19 cellular contexts compared by ENCODE assay signal in the genomic region with DNA sequence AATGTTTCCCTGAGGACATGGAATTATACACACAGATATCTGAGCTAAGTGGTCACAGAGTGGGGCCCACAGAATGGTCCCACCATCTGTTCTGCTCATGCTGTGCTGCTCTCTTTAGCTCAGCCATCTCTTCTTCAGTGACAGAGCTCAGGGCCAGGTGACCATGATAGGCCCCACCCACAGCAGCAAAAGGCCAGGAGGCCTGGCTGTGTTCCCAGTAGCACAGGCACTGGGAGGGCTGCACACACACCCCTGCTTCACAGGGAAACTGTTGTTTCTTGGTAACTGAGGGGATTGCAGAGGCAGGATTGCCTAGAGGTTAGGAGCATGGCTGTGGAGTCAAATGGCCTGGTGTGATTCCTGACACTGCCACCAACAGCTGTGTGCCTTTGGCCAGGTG. TPM values are rescaled to one million over a fixed set of nuclear protein-coding genes. Genes with fewer than 3 reads are reported as not detected.
DNase-seq lines count a peak whose midpoint lies in the region; ATAC-seq and TF ChIP-seq lines count a peak whose summit lies in the region.
"Had no signal": no experiment of that assay in that cellular context is flagged by ENCODE, and none has a peak within 500 bp of the region (broad histone marks: within the 10 kb centered on the region; RNA-seq: fewer than 3 reads in every experiment).

No MANE protein-coding gene starts in this region.

- H3K9me3 ChIP-seq in WERI-Rb-1 (ENCODE audit: severe bottlenecking) (peaks cover 3% of the 10 kb centered on the region), mucosa of descending colon (no peaks in the 10 kb centered on the region), OCI-LY7 (ENCODE audit: low read length) (peaks cover 6% of the 10 kb centered on the region)

- BruUV-seq in OCI-LY7 (replicated peaks; lab: Mats Ljungman, UMichigan), result no TSS peak

- H3K9me2 ChIP-seq in OCI-LY7 (ENCODE audit: insufficient read depth, low read length), result no peaks in the 10 kb centered on the region

- no peaks in the 10 kb centered on the region for H3K4me1 Mint-ChIP-seq in HFFc6 (ENCODE audit: low read depth)
- H3K4me1 Mint-ChIP-seq: activated naive CD4-positive, alpha-beta T cell treated with anti-CD3 and anti-CD28 coated beads, Interleukin-2, amount 10 ng/mL, durations not matched to agents 7 days and 5 days; central memory CD8-positive, alpha-beta T cell; memory B cell had no signal

- H3K4me2 ChIP-seq in OCI-LY7 (ENCODE audit: low read length), result no peak overlapping the region
- H3K4me2 ChIP-seq: PC-9 had no signal

- CTCF ChIA-PET in OCI-LY7 (lab: Charles Lee; ENCODE audit: unreplicated experiment), result no interaction called here

- H3K4me3 Mint-ChIP-seq in HFFc6, result no peak overlapping the region
- H3K4me3 Mint-ChIP-seq: activated naive CD4-positive, alpha-beta T cell treated with anti-CD3 and anti-CD28 coated beads, Interleukin-2, amount 10 ng/mL, durations not matched to agents 7 days and 5 days; central memory CD8-positive, alpha-beta T cell; memory B cell; type B pancreatic cell had no signal

- H3K27ac ChIP-seq in WERI-Rb-1 (0 out of 2 replicates have a peak overlapping the region, but pooled peaks have one; percentile 19), OCI-LY7 (ENCODE audit: low read depth, low read length, poor library complexity, severe bottlenecking) (no peak overlapping the region)
- H3K27ac ChIP-seq: 22Rv1, PC-9 had no signal

- H3K9me3 Mint-ChIP-seq in HFFc6, result peaks cover 17% of the 10 kb centered on the region; the same call in 1 of the 2 replicates
- H3K9me3 Mint-ChIP-seq: central memory CD8-positive, alpha-beta T cell had no signal

- ATAC-seq in mucosa of descending colon, result peak; percentile 82

- H2AFZ ChIP-seq in OCI-LY7 (ENCODE audit: low read length), result no peak overlapping the region
- H2AFZ ChIP-seq: PC-9 had no signal

- no peaks in the 10 kb centered on the region for H3K79me2 ChIP-seq in OCI-LY7 (ENCODE audit: insufficient read depth, low read depth, low read length)

- peaks cover 11% of the 10 kb centered on the region for H3K36me3 Mint-ChIP-seq in HFFc6 (ENCODE audit: low read depth)
- H3K36me3 Mint-ChIP-seq: activated naive CD4-positive, alpha-beta T cell treated with anti-CD3 and anti-CD28 coated beads, Interleukin-2, amount 10 ng/mL, durations not matched to agents 7 days and 5 days; memory B cell; type B pancreatic cell had no signal

- H3K27me3 Mint-ChIP-seq in HFFc6 (ENCODE audit: insufficient read depth), result peaks cover 29% of the 10 kb centered on the region
- H3K27me3 Mint-ChIP-seq: central memory CD8-positive, alpha-beta T cell; memory B cell; type B pancreatic cell had no signal

- DNase-seq in DMS53 (lab: John Stamatoyannopoulos, UW) (peak; percentile 2), DMS53 treated with DMSO at 0.1 percent for 48 hours (lab: John Stamatoyannopoulos, UW; ENCODE audit: unreplicated experiment) (no peak), NCI-H2081 treated with DMSO at 0.1 percent for 48 hours (lab: John Stamatoyannopoulos, UW) (peak; percentile 14), WERI-Rb-1 (peak; percentile 55), mucosa of descending colon (peak in 2 of 3 donors; percentile 47 to 52), OCI-LY7 (ENCODE audit: low spot score) (no peak), posterior cingulate gyrus (no peak), HFFc6 (no peak)
- DNase-seq: activated CD8-positive, alpha-beta memory T cell treated with anti-CD3 and anti-CD28 coated beads for 24 hours; activated naive CD4-positive, alpha-beta T cell treated with anti-CD3 and anti-CD28 coated beads, Interleukin-2, amount 10 ng/mL, durations not matched to agents 7 days and 5 days; Caco-2; stimulated activated CD4-positive, alpha-beta T cell treated with anti-CD3 and anti-CD28 coated beads, Interleukin-15, amount 100 ng/mL, for 24 hours; T1000 had no signal

- H3K27me3 ChIP-seq in WERI-Rb-1 (ENCODE audit: insufficient read depth, low read depth, severe bottlenecking), result no peaks in the 10 kb centered on the region

- POLR2A ChIA-PET in OCI-LY7 (lab: Charles Lee), result interaction anchor here (0.7 to 0.9 kb wide), 3 partner anchors 21 to 319 kb away, joined by 3 to 4 read pairs (median 4); a partner anchor contains a TSS

- no peak for TF ChIP-seq CTCF in WERI-Rb-1 (IDR thresholded peaks at IDR 0.05; ENCODE audit: low read depth, low read length)
- TF ChIP-seq CTCF in mucosa of descending colon (IDR thresholded peaks at IDR 0.05), result no peak
- TF ChIP-seq CTCF in OCI-LY7 (conservative IDR thresholded peaks at IDR 0.05; ENCODE audit: low read length), result no peak
- no peak for TF ChIP-seq CTCF in HFFc6 (IDR thresholded peaks at IDR 0.05)

- intact Hi-C loops in mucosa of descending colon (cut with DNase I, micrococcal nuclease) (no loop called here), OCI-LY7 (cut with micrococcal nuclease; ENCODE audit: unreplicated experiment) (no loop called here), posterior cingulate gyrus (cut with DNase I) (no loop called here)

- no peaks in the 10 kb centered on the region for H3K4me1 ChIP-seq in mucosa of descending colon (ENCODE audit: low read depth)
- H3K4me1 ChIP-seq in OCI-LY7 (ENCODE audit: insufficient read depth, low read length, poor library complexity, severe bottlenecking), result peaks cover 13% of the 10 kb centered on the region

- H3K27ac Mint-ChIP-seq in HFFc6, result no peak overlapping the region
- H3K27ac Mint-ChIP-seq: activated naive CD4-positive, alpha-beta T cell treated with anti-CD3 and anti-CD28 coated beads, Interleukin-2, amount 10 ng/mL, durations not matched to agents 7 days and 5 days; memory B cell; type B pancreatic cell had no signal

- H3K4me3 ChIP-seq in WERI-Rb-1 (ENCODE audit: low read depth, low read length) (no peak overlapping the region), mucosa of descending colon (no peak overlapping the region), OCI-LY7 (ENCODE audit: low read depth, low read length, poor library complexity, severe bottlenecking) (no peak overlapping the region)
- H3K4me3 ChIP-seq: PC-9 had no signal

- H4K20me1 ChIP-seq in OCI-LY7 (ENCODE audit: insufficient read depth, low read length), result no peaks in the 10 kb centered on the region

- H3K36me3 ChIP-seq in WERI-Rb-1, result no peaks in the 10 kb centered on the region
- no peaks in the 10 kb centered on the region for H3K36me3 ChIP-seq in mucosa of descending colon (ENCODE audit: low read depth)
- no peaks in the 10 kb centered on the region for H3K36me3 ChIP-seq in OCI-LY7 (ENCODE audit: insufficient read depth, low read length)

RNA-seq across cellular contexts. Expression of a gene that starts 4.8 kb away (rescaled TPM):
- total RNA-seq in mucosa of descending colon, result not detected
- 0.28 and 0.50 TPM in 2 replicates for total RNA-seq in OCI-LY7 (2014; rRNA removed; shearing (Covaris generic))
- 0.37 and 0.44 TPM in 2 replicates for total RNA-seq in OCI-LY7 (2022)
- not detected for total RNA-seq in HFFc6 (2021; fragmentation: NEBNext Ultra II Directional; extraction: Animal tissue kit (Norgen Biotek cat#: 25700))
- total RNA-seq: omental fat pad, PC-9 had no signal

RNA-seq across cellular contexts. Expression of a gene that starts 33.7 kb away (rescaled TPM):
- not detected for total RNA-seq in mucosa of descending colon
- total RNA-seq in OCI-LY7 (2014; rRNA removed; shearing (Covaris generic)), result not detected in 2 replicates
- not detected in 2 replicates for total RNA-seq in OCI-LY7 (2022)
- not detected for total RNA-seq in HFFc6 (2021; fragmentation: NEBNext Ultra II Directional; extraction: Animal tissue kit (Norgen Biotek cat#: 25700))
- total RNA-seq: Caco-2, omental fat pad, PC-9 had no signal

Comparison
In these comparisons a context has a peak if more than half of its experiments do, and no peak if none do; other contexts are left out.
1. DNase-seq: peak in DMS53 (single experiment), NCI-H2081 treated with DMSO at 0.1 percent for 48 hours (single experiment), WERI-Rb-1 (single experiment) and mucosa of descending colon (2 of 3); none in DMS53 treated with DMSO at 0.1 percent for 48 hours (single experiment), OCI-LY7 (single experiment), posterior cingulate gyrus (0 of 10) and HFFc6 (single experiment).